21 cellular contexts compared by ENCODE assay signal in genomic region chr18:67215686-67216085, GRCh38.
"Had no signal": no experiment of that assay in that cellular context is flagged by ENCODE, and none has a peak within 500 bp of the region (broad histone marks: within the 10 kb centered on the region; RNA-seq: fewer than 3 reads in every experiment).

No MANE protein-coding gene starts in this region.

- DNase-seq: KBM-7, MV-4-11, NCI-H1048, NCI-H1105, NCI-H1417, NCI-H1436 treated with DMSO at 0.1 percent for 48 hours, NCI-H1694, NCI-H1930, NCI-H2081, NCI-H2107, NCI-H226, NCI-H446, NCI-H510A, NCI-H524 treated with DMSO at 0.1 percent for 48 hours, NCI-H69, NCI-H774, Right ventricle myocardium superior, RPMI8226, SIG-M5 had no signal

- H3K27me3 ChIP-seq: SJSA1 had no signal

- H3K9me3 ChIP-seq: SJSA1 had no signal

- H3K4me1 ChIP-seq: SJSA1 had no signal

- H3K27ac ChIP-seq: SJSA1, SK-N-MC had no signal

- H3K4me3 ChIP-seq: SJSA1, SK-N-MC had no signal

- H3K36me3 ChIP-seq: SJSA1 had no signal
